In the genomic region with DNA sequence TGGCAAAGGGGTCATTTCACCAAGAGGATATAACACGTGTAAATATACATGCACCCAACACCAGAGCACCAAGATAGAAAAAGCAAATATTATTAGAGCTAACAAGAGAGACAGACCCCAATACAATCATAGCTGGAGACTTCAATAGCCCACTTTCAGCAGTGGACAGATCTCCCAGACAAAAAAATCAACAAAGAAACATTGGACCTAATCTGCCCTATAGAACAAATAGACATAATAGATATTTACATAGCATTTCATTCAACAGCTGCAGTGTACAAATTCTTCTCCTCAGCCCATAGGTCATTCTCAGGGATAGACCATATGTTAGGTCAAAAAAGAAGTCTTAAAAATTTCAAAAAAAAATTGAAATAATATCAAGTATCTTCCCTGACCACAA, we compare ENCODE assay signal across 10 cellular contexts.
"Had no signal": no experiment of that assay in that cellular context is flagged by ENCODE, and none has a peak within 500 bp of the region (broad histone marks: within the 10 kb centered on the region; RNA-seq: fewer than 3 reads in every experiment).

No MANE protein-coding gene starts in this region.

- H3K4me3 ChIP-seq: GM23248, HAP-1 had no signal

- H3K36me3 ChIP-seq: HAP-1 had no signal

- H3K9ac ChIP-seq: GM23248, KMS-11 had no signal

- DNase-seq: GM23248, GOT3, H7, HFFc6, Karpas-422, KBM-7 had no signal

- H2AFZ ChIP-seq: GM23248 had no signal

- FAIRE-seq: HTR-8/SVneo had no signal

- H3K27ac ChIP-seq: GM23248, KMS-11 had no signal

- ATAC-seq: HCT116 had no signal

- H3K4me2 ChIP-seq: KMS-11 had no signal
